In genomic region chr11:3834349-3835099, GRCh38 we compare ENCODE assay signal across 9 cellular contexts. TPM values are rescaled to one million over a fixed set of nuclear protein-coding genes. Genes with fewer than 3 reads are reported as not detected.
A peak's percentile ranks its signal among the peaks of the same experiment; 100 is the strongest.
DNase-seq lines count a peak whose midpoint lies in the region; TF ChIP-seq lines count a peak whose summit lies in the region.
"Had no signal": no experiment of that assay in that cellular context is flagged by ENCODE, and none has a peak within 500 bp of the region (broad histone marks: within the 10 kb centered on the region; RNA-seq: fewer than 3 reads in every experiment).

No MANE protein-coding gene starts in this region.

- no peak overlapping the region for H3K4me3 ChIP-seq in tibial artery
- no peak overlapping the region for H3K4me3 ChIP-seq in thyroid gland (replicated peaks in 1 of 3)

- H3K27me3 Mint-ChIP-seq in activated CD4-positive, alpha-beta T cell treated with anti-CD3 and anti-CD28 coated beads, Interleukin-2, amount 10 ng/mL, durations not matched to agents 7 days and 5 days, result no peaks in the 10 kb centered on the region
- H3K27me3 Mint-ChIP-seq in activated T-helper 2 cell treated with anti-CD3 and anti-CD28 coated beads, Interferon-gamma antibody, Interleukin-2, Interleukin-4, amounts not matched to agents 10 μg/mL and 5 μg/mL and 100 μg/mL, durations not matched to agents 14 hours and 24 hours and 36 hours (ENCODE audit: low read depth), result no peaks in the 10 kb centered on the region

- POLR2A ChIA-PET in activated CD4-positive, alpha-beta T cell treated with anti-CD3 and anti-CD28 coated beads, Interleukin-2, amount 10 ng/mL, durations not matched to agents 7 days and 5 days (lab: Charles Lee), result no interaction called here

- CTCF ChIA-PET in activated CD4-positive, alpha-beta T cell treated with anti-CD3 and anti-CD28 coated beads, Interleukin-2, amount 10 ng/mL, durations not matched to agents 7 days and 5 days (lab: Charles Lee), result interaction anchor here (0.7 to 19.7 kb wide), 4 partner anchors 15 to 238 kb away, joined by 3 to 355 read pairs (median 8); partner anchors contain the start of genes PGAP2 and STIM1

- peaks cover 67% of the 10 kb centered on the region for H3K36me3 Mint-ChIP-seq in activated CD4-positive, alpha-beta T cell treated with anti-CD3 and anti-CD28 coated beads, Interleukin-2, amount 10 ng/mL, durations not matched to agents 7 days and 5 days (ENCODE audit: low read depth)
- H3K36me3 Mint-ChIP-seq in activated T-helper 2 cell treated with anti-CD3 and anti-CD28 coated beads, Interferon-gamma antibody, Interleukin-2, Interleukin-4, amounts not matched to agents 10 μg/mL and 5 μg/mL and 100 μg/mL, durations not matched to agents 14 hours and 24 hours and 36 hours (ENCODE audit: low read depth), result peaks cover 84% of the 10 kb centered on the region

- no peak for DNase-seq in activated CD4-positive, alpha-beta T cell treated with anti-CD3 and anti-CD28 coated beads, Interleukin-2, amount 10 ng/mL, durations not matched to agents 7 days and 5 days
- no peak for DNase-seq in activated CD4-positive, alpha-beta T cell treated with anti-CD3 and anti-CD28 coated beads for 1 hour
- DNase-seq in activated T-helper 2 cell treated with anti-CD3 and anti-CD28 coated beads, Interferon-gamma antibody, Interleukin-2, Interleukin-4, amounts not matched to agents 10 μg/mL and 5 μg/mL and 100 μg/mL, durations not matched to agents 14 hours and 24 hours and 36 hours (ENCODE audit: low spot score), result no peak
- DNase-seq in tibial artery (peak; percentile 67 to 71), DMS79 (lab: John Stamatoyannopoulos, UW) (no peak), thyroid gland (no peak), DMS153 (lab: John Stamatoyannopoulos, UW) (no peak)
- DNase-seq: NK-92 treated with Interleukin-12 subunit alpha and Interleukin-12 subunit beta, amount 100 ng/mL, for 24 hours had no signal

- no peak for TF ChIP-seq CTCF in tibial artery (IDR thresholded peaks at IDR 0.05)
- no peak for TF ChIP-seq CTCF in thyroid gland (IDR thresholded peaks at IDR 0.05)

- peaks cover 0 to 28% (median 14%) of the 10 kb centered on the region in 3 donors for H3K36me3 ChIP-seq in tibial artery
- H3K36me3 ChIP-seq in thyroid gland, result no peaks in the 10 kb centered on the region

- H3K4me1 Mint-ChIP-seq in activated CD4-positive, alpha-beta T cell treated with anti-CD3 and anti-CD28 coated beads, Interleukin-2, amount 10 ng/mL, durations not matched to agents 7 days and 5 days, result peaks cover 84% of the 10 kb centered on the region
- peaks cover 81% of the 10 kb centered on the region for H3K4me1 Mint-ChIP-seq in activated T-helper 2 cell treated with anti-CD3 and anti-CD28 coated beads, Interferon-gamma antibody, Interleukin-2, Interleukin-4, amounts not matched to agents 10 μg/mL and 5 μg/mL and 100 μg/mL, durations not matched to agents 14 hours and 24 hours and 36 hours (ENCODE audit: low read depth)

- H3K4me1 ChIP-seq in tibial artery, result peaks cover 0 to 47% (median 10%) of the 10 kb centered on the region in 4 donors
- peaks cover 0 to 38% of the 10 kb centered on the region in 2 donors for H3K4me1 ChIP-seq in thyroid gland

- intact Hi-C loops in activated T-helper 2 cell treated with anti-CD3 and anti-CD28 coated beads, Interferon-gamma antibody, Interleukin-2, Interleukin-4, amounts not matched to agents 10 μg/mL and 5 μg/mL and 100 μg/mL, durations not matched to agents 14 hours and 24 hours and 36 hours (cut with micrococcal nuclease), result no loop called here
- intact Hi-C loops in tibial artery (cut with DNase I; ENCODE audit: low total_unique reads) (no loop called here), thyroid gland (cut with DNase I) (no loop called here)

- H3K27ac ChIP-seq in layer of hippocampus (ENCODE audit: low read depth, low read length) (peak overlapping the region; percentile 54), tibial artery (no peak overlapping the region), thyroid gland (no peak overlapping the region)

- H3K9me3 Mint-ChIP-seq in activated CD4-positive, alpha-beta T cell treated with anti-CD3 and anti-CD28 coated beads, Interleukin-2, amount 10 ng/mL, durations not matched to agents 7 days and 5 days, result no peaks in the 10 kb centered on the region
- H3K9me3 Mint-ChIP-seq in activated T-helper 2 cell treated with anti-CD3 and anti-CD28 coated beads, Interferon-gamma antibody, Interleukin-2, Interleukin-4, amounts not matched to agents 10 μg/mL and 5 μg/mL and 100 μg/mL, durations not matched to agents 14 hours and 24 hours and 36 hours, result no peaks in the 10 kb centered on the region

- 83 to 84% methylated on average over 8 of the region's 8 CpGs for WGBS in thyroid gland, 2 donors

- H3K4me3 Mint-ChIP-seq in activated CD4-positive, alpha-beta T cell treated with anti-CD3 and anti-CD28 coated beads, Interleukin-2, amount 10 ng/mL, durations not matched to agents 7 days and 5 days, result peak overlapping the region; percentile 61
- H3K4me3 Mint-ChIP-seq in activated T-helper 2 cell treated with anti-CD3 and anti-CD28 coated beads, Interferon-gamma antibody, Interleukin-2, Interleukin-4, amounts not matched to agents 10 μg/mL and 5 μg/mL and 100 μg/mL, durations not matched to agents 14 hours and 24 hours and 36 hours (ENCODE audit: low read depth), result peak overlapping the region; percentile 79

- H3K27me3 ChIP-seq in layer of hippocampus (ENCODE audit: control insufficient read depth, insufficient read depth, low read length) (no peaks in the 10 kb centered on the region), tibial artery (no peaks in the 10 kb centered on the region), thyroid gland (no peaks in the 10 kb centered on the region)

- TF ChIP-seq POLR2A in thyroid gland (IDR thresholded peaks at IDR 0.05), result no peak

- no peaks in the 10 kb centered on the region for H3K9me3 ChIP-seq in tibial artery
- no peaks in the 10 kb centered on the region for H3K9me3 ChIP-seq in thyroid gland

- peak overlapping the region; percentile 78 for H3K27ac Mint-ChIP-seq in activated CD4-positive, alpha-beta T cell treated with anti-CD3 and anti-CD28 coated beads, Interleukin-2, amount 10 ng/mL, durations not matched to agents 7 days and 5 days
- H3K27ac Mint-ChIP-seq in activated T-helper 2 cell treated with anti-CD3 and anti-CD28 coated beads, Interferon-gamma antibody, Interleukin-2, Interleukin-4, amounts not matched to agents 10 μg/mL and 5 μg/mL and 100 μg/mL, durations not matched to agents 14 hours and 24 hours and 36 hours, result peak overlapping the region; percentile 69

RNA-seq across cellular contexts. Expression of gene RHOG, which starts 6.2 kb away (rescaled TPM):
- total RNA-seq in activated CD4-positive, alpha-beta T cell treated with anti-CD3 and anti-CD28 coated beads, Interleukin-2, amount 10 ng/mL, durations not matched to agents 7 days and 5 days, result 100 to 1,000 TPM; 158 to 172 TPM
- total RNA-seq in activated T-helper 2 cell treated with anti-CD3 and anti-CD28 coated beads, Interferon-gamma antibody, Interleukin-2, Interleukin-4, amounts not matched to agents 10 μg/mL and 5 μg/mL and 100 μg/mL, durations not matched to agents 14 hours and 24 hours and 36 hours, result 174 and 177 TPM in 2 replicates
- total RNA-seq in thyroid gland, result 10 to 100 TPM; 17.3 to 39.0 (median 27.8) TPM

RNA-seq across cellular contexts. Expression of gene STIM1, which starts 20.9 kb away (rescaled TPM):
- 100 to 1,000 TPM; 103 to 108 TPM for total RNA-seq in activated CD4-positive, alpha-beta T cell treated with anti-CD3 and anti-CD28 coated beads, Interleukin-2, amount 10 ng/mL, durations not matched to agents 7 days and 5 days
- total RNA-seq in activated T-helper 2 cell treated with anti-CD3 and anti-CD28 coated beads, Interferon-gamma antibody, Interleukin-2, Interleukin-4, amounts not matched to agents 10 μg/mL and 5 μg/mL and 100 μg/mL, durations not matched to agents 14 hours and 24 hours and 36 hours, result 77.6 and 78.0 TPM in 2 replicates
- total RNA-seq in thyroid gland, result 10 to 100 TPM; 54.3 to 89.2 (median 71.0) TPM

RNA-seq across cellular contexts. Expression of gene PGAP2, which starts 26.2 kb away (rescaled TPM):
- 10 to 100 TPM; 30.0 to 30.9 TPM for total RNA-seq in activated CD4-positive, alpha-beta T cell treated with anti-CD3 and anti-CD28 coated beads, Interleukin-2, amount 10 ng/mL, durations not matched to agents 7 days and 5 days
- 23.8 and 30.3 TPM in 2 replicates for total RNA-seq in activated T-helper 2 cell treated with anti-CD3 and anti-CD28 coated beads, Interferon-gamma antibody, Interleukin-2, Interleukin-4, amounts not matched to agents 10 μg/mL and 5 μg/mL and 100 μg/mL, durations not matched to agents 14 hours and 24 hours and 36 hours
- 10 to 100 TPM; 24.6 to 36.5 (median 30.5) TPM for total RNA-seq in thyroid gland

RNA-seq across cellular contexts. Expression of gene NUP98, which starts 37.2 kb away (rescaled TPM):
- total RNA-seq in activated CD4-positive, alpha-beta T cell treated with anti-CD3 and anti-CD28 coated beads, Interleukin-2, amount 10 ng/mL, durations not matched to agents 7 days and 5 days, result 100 to 1,000 TPM in 1 of 2 experiments, 10 to 100 TPM in 1; 94.7 to 116 TPM
- 123 and 131 TPM in 2 replicates for total RNA-seq in activated T-helper 2 cell treated with anti-CD3 and anti-CD28 coated beads, Interferon-gamma antibody, Interleukin-2, Interleukin-4, amounts not matched to agents 10 μg/mL and 5 μg/mL and 100 μg/mL, durations not matched to agents 14 hours and 24 hours and 36 hours
- total RNA-seq in thyroid gland, result 100 to 1,000 TPM; 117 to 188 (median 160) TPM

Comparison
In these comparisons a context has a peak if more than half of its experiments do, and no peak if none do; other contexts are left out.
1. DNase-seq: peak in tibial artery (2 of 2); none in activated CD4-positive, alpha-beta T cell treated with anti-CD3 and anti-CD28 coated beads, Interleukin-2, amount 10 ng/mL, durations not matched to agents 7 days and 5 days (single experiment), activated CD4-positive, alpha-beta T cell treated with anti-CD3 and anti-CD28 coated beads for 1 hour (single experiment), activated T-helper 2 cell treated with anti-CD3 and anti-CD28 coated beads, Interferon-gamma antibody, Interleukin-2, Interleukin-4, amounts not matched to agents 10 μg/mL and 5 μg/mL and 100 μg/mL, durations not matched to agents 14 hours and 24 hours and 36 hours (single experiment), DMS79 (single experiment), thyroid gland (0 of 2) and DMS153 (single experiment).